ENCODE assay signal across 36 cellular contexts in the genomic region with DNA sequence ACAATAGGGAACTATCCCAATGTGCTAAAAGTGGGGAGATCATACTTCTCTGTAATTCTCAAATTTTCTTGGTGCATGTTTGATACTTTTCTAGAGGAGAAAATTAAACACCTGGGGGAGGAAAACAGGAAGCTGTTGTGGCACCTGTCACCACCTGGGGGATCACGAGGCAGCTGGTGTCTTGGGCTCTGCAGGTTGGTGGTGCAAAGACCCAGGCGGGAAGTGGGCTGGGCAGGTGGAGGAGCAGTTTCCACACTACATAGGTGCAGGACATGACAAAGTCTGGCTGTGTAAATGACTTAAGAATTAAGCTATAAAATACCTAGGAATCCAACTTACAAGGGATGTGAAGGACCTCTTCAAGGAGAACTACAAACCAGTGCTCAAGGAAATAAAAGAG.
"Had no signal": no experiment of that assay in that cellular context is flagged by ENCODE, and none has a peak within 500 bp of the region (broad histone marks: within the 10 kb centered on the region; RNA-seq: fewer than 3 reads in every experiment).

No MANE protein-coding gene starts in this region.

- H3K27ac ChIP-seq: ascending aorta, cardiac muscle cell, VCaP had no signal

- H3K9me3 Mint-ChIP-seq: activated naive CD4-positive, alpha-beta T cell treated with anti-CD3 and anti-CD28 coated beads, Interleukin-2, amount 50 U/mL, for 24 hours had no signal

- H3K27ac Mint-ChIP-seq: activated CD4-positive, alpha-beta memory T cell treated with anti-CD3 and anti-CD28 coated beads, Interleukin-2, amount 10 ng/mL, durations not matched to agents 7 days and 5 days; activated CD4-positive, alpha-beta T cell treated with anti-CD3 and anti-CD28 coated beads for 36 hours; activated CD4-positive, alpha-beta T cell treated with anti-CD3 and anti-CD28 coated beads, Interleukin-2, amount 10 ng/mL, durations not matched to agents 7 days and 5 days; activated CD8-positive, alpha-beta memory T cell treated with anti-CD3 and anti-CD28 coated beads, Interleukin-2, amount 10 ng/mL, durations not matched to agents 7 days and 5 days; activated CD8-positive, alpha-beta T cell treated with anti-CD3 and anti-CD28 coated beads, Interleukin-2, amount 10 ng/mL, durations not matched to agents 7 days and 5 days; activated naive CD4-positive, alpha-beta T cell treated with anti-CD3 and anti-CD28 coated beads, Interleukin-2, amount 10 ng/mL, durations not matched to agents 7 days and 5 days; activated naive CD4-positive, alpha-beta T cell treated with anti-CD3 and anti-CD28 coated beads, Interleukin-2, amount 50 U/mL, for 24 hours; activated naive CD8-positive, alpha-beta T cell; activated naive CD8-positive, alpha-beta T cell treated with anti-CD3 and anti-CD28 coated beads, Interleukin-2, amount 10 ng/mL, durations not matched to agents 7 days and 5 days; activated naive CD8-positive, alpha-beta T cell treated with anti-CD3 and anti-CD28 coated beads, Interleukin-2, amount 50 U/mL, for 24 hours; activated T-cell treated with anti-CD3 and anti-CD28 coated beads, Interleukin-2, amount 50 U/mL, for 24 hours; activated T-helper 2 cell treated with anti-CD3 and anti-CD28 coated beads, Interferon-gamma antibody, Interleukin-2, Interleukin-4, amounts not matched to agents 10 μg/mL and 5 μg/mL and 100 μg/mL, durations not matched to agents 14 hours and 24 hours and 36 hours; brain; T-helper 1 cell treated with Interleukin-12 subunit alpha and Interleukin-12 subunit beta and Interleukin-4 antibody, amounts not matched to agents 30 μg/mL and 1 μg/mL, for 36 hours; T-helper 2 cell treated with Interferon-gamma antibody and Interleukin-4, amounts not matched to agents 5 μg/mL and 100 μg/mL, for 36 hours had no signal

- H3K27me3 Mint-ChIP-seq: activated CD4-positive, alpha-beta T cell treated with anti-CD3 and anti-CD28 coated beads for 36 hours; activated CD8-positive, alpha-beta memory T cell treated with anti-CD3 and anti-CD28 coated beads, Interleukin-2, amount 10 ng/mL, durations not matched to agents 7 days and 5 days; activated naive CD4-positive, alpha-beta T cell treated with anti-CD3 and anti-CD28 coated beads, Interleukin-2, amount 50 U/mL, for 24 hours; activated naive CD8-positive, alpha-beta T cell; activated naive CD8-positive, alpha-beta T cell treated with anti-CD3 and anti-CD28 coated beads, Interleukin-2, amount 50 U/mL, for 24 hours; activated T-cell treated with anti-CD3 and anti-CD28 coated beads, Interleukin-2, amount 50 U/mL, for 24 hours; central memory CD8-positive, alpha-beta T cell had no signal

- H3K4me1 ChIP-seq: ascending aorta had no signal

- H3K4me3 ChIP-seq: ascending aorta, cardiac muscle cell had no signal

- ATAC-seq: activated CD4-positive, alpha-beta T cell treated with anti-CD3 and anti-CD28 coated beads for 36 hours; activated CD4-positive, CD25-positive, alpha-beta regulatory T cell treated with anti-CD3 and anti-CD28 coated beads, Interleukin-2, amount 50 U/mL, for 24 hours; activated CD8-positive, alpha-beta memory T cell treated with anti-CD3 and anti-CD28 coated beads, Interleukin-2, amount 10 ng/mL, durations not matched to agents 7 days and 5 days; activated CD8-positive, alpha-beta T cell treated with anti-CD3 and anti-CD28 coated beads, Interleukin-2, amount 10 ng/mL, durations not matched to agents 7 days and 5 days; activated naive CD8-positive, alpha-beta T cell treated with anti-CD3 and anti-CD28 coated beads, Interleukin-2, amount 50 U/mL, for 24 hours had no signal

- H3K4me1 Mint-ChIP-seq: activated CD4-positive, alpha-beta memory T cell treated with anti-CD3 and anti-CD28 coated beads, Interleukin-2, amount 10 ng/mL, durations not matched to agents 7 days and 5 days; activated CD4-positive, alpha-beta T cell treated with anti-CD3 and anti-CD28 coated beads for 36 hours; activated CD4-positive, alpha-beta T cell treated with anti-CD3 and anti-CD28 coated beads, Interleukin-2, amount 10 ng/mL, durations not matched to agents 7 days and 5 days; activated CD8-positive, alpha-beta memory T cell treated with anti-CD3 and anti-CD28 coated beads, Interleukin-2, amount 10 ng/mL, durations not matched to agents 7 days and 5 days; activated naive CD4-positive, alpha-beta T cell treated with anti-CD3 and anti-CD28 coated beads, Interleukin-2, amount 10 ng/mL, durations not matched to agents 7 days and 5 days; activated naive CD4-positive, alpha-beta T cell treated with anti-CD3 and anti-CD28 coated beads, Interleukin-2, amount 50 U/mL, for 24 hours; activated naive CD8-positive, alpha-beta T cell treated with anti-CD3 and anti-CD28 coated beads, Interleukin-2, amount 10 ng/mL, durations not matched to agents 7 days and 5 days; activated naive CD8-positive, alpha-beta T cell treated with anti-CD3 and anti-CD28 coated beads, Interleukin-2, amount 50 U/mL, for 24 hours; brain; central memory CD8-positive, alpha-beta T cell had no signal

- DNase-seq: activated CD4-positive, alpha-beta memory T cell treated with anti-CD3 and anti-CD28 coated beads, Interleukin-2, amount 10 ng/mL, durations not matched to agents 7 days and 5 days; activated CD4-positive, alpha-beta T cell treated with anti-CD3 and anti-CD28 coated beads for 1 hour; activated CD4-positive, alpha-beta T cell treated with anti-CD3 and anti-CD28 coated beads for 36 hours; activated CD4-positive, alpha-beta T cell treated with anti-CD3 and anti-CD28 coated beads for 48 hours; activated CD4-positive, alpha-beta T cell treated with anti-CD3 and anti-CD28 coated beads, Interleukin-2, amount 10 ng/mL, durations not matched to agents 7 days and 5 days; activated CD4-positive, alpha-beta T cell treated with anti-CD3 and anti-CD28 coated beads, Interleukin-2, amount 50 U/mL, for 48 hours; activated CD4-positive, CD25-positive, alpha-beta regulatory T cell; activated CD8-positive, alpha-beta memory T cell treated with anti-CD3 and anti-CD28 coated beads for 24 hours; activated CD8-positive, alpha-beta memory T cell treated with anti-CD3 and anti-CD28 coated beads, Interleukin-2, amount 10 ng/mL, durations not matched to agents 7 days and 5 days; activated CD8-positive, alpha-beta memory T cell treated with anti-CD3 and anti-CD28 coated beads, Interleukin-2, amount 50 U/mL, for 48 hours; activated CD8-positive, alpha-beta T cell treated with anti-CD3 and anti-CD28 coated beads, Interleukin-2, amount 10 ng/mL, durations not matched to agents 7 days and 5 days; activated effector memory CD4-positive, alpha-beta T cell treated with Interleukin-2 at 50 U/mL for 16 hours; activated gamma-delta T cell; activated naive CD4-positive, alpha-beta T cell treated with anti-CD3 and anti-CD28 coated beads, Interleukin-2, amount 10 ng/mL, durations not matched to agents 7 days and 5 days; activated naive CD4-positive, alpha-beta T cell treated with Interleukin-2 at 50 U/mL for 16 hours; activated naive CD8-positive, alpha-beta T cell treated with anti-CD3 and anti-CD28 coated beads, Interleukin-2, amount 10 ng/mL, durations not matched to agents 7 days and 5 days; activated naive CD8-positive, alpha-beta T cell treated with anti-CD3 and anti-CD28 coated beads, Interleukin-2, amount 50 U/mL, for 24 hours; activated T-cell treated with anti-CD3 and anti-CD28 coated beads, Interleukin-2, amount 50 U/mL, for 24 hours; activated T-cell treated with anti-CD3 and anti-CD28 coated beads, Interleukin-2, amount 50 U/mL, for 48 hours; amygdala; anterior cingulate cortex; caudate nucleus; cerebellar nuclear complex; T-helper 2 cell; T-helper 9 cell had no signal

- H3K4me3 Mint-ChIP-seq: activated CD4-positive, alpha-beta memory T cell treated with anti-CD3 and anti-CD28 coated beads, Interleukin-2, amount 10 ng/mL, durations not matched to agents 7 days and 5 days; activated CD4-positive, alpha-beta T cell treated with anti-CD3 and anti-CD28 coated beads for 36 hours; activated CD4-positive, alpha-beta T cell treated with anti-CD3 and anti-CD28 coated beads, Interleukin-2, amount 10 ng/mL, durations not matched to agents 7 days and 5 days; activated CD8-positive, alpha-beta memory T cell treated with anti-CD3 and anti-CD28 coated beads, Interleukin-2, amount 10 ng/mL, durations not matched to agents 7 days and 5 days; activated CD8-positive, alpha-beta T cell treated with anti-CD3 and anti-CD28 coated beads, Interleukin-2, amount 10 ng/mL, durations not matched to agents 7 days and 5 days; activated naive CD4-positive, alpha-beta T cell treated with anti-CD3 and anti-CD28 coated beads, Interleukin-2, amount 10 ng/mL, durations not matched to agents 7 days and 5 days; activated naive CD4-positive, alpha-beta T cell treated with anti-CD3 and anti-CD28 coated beads, Interleukin-2, amount 50 U/mL, for 24 hours; activated naive CD8-positive, alpha-beta T cell; activated naive CD8-positive, alpha-beta T cell treated with anti-CD3 and anti-CD28 coated beads, Interleukin-2, amount 10 ng/mL, durations not matched to agents 7 days and 5 days; activated naive CD8-positive, alpha-beta T cell treated with anti-CD3 and anti-CD28 coated beads, Interleukin-2, amount 50 U/mL, for 24 hours; activated T-cell treated with anti-CD3 and anti-CD28 coated beads, Interleukin-2, amount 50 U/mL, for 24 hours; brain; central memory CD8-positive, alpha-beta T cell; T-helper 1 cell treated with Interleukin-12 subunit alpha and Interleukin-12 subunit beta and Interleukin-4 antibody, amounts not matched to agents 30 μg/mL and 1 μg/mL, for 36 hours; T-helper 2 cell treated with Interferon-gamma antibody and Interleukin-4, amounts not matched to agents 5 μg/mL and 100 μg/mL, for 36 hours had no signal

- H3K27me3 ChIP-seq: ascending aorta, cardiac muscle cell had no signal
